In the genomic region with DNA sequence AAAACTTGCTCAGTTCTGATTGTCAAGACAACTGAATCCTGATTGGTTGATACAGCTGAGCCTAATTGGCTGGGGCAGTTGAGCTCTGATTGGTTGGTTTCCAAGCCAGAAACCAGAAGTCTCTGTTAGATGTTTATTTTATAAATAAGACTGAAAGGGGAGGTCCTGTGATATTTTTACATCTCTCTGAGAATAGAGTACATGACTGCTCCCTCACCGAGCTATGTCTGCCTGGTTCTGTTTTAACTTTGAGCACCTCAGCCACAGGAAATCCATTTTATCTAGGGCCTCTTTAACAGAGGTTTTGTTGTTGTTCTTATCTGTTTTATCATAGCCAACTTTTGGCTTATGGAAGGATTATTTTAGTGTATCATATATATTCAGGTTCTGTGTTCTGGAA, we compare ENCODE assay signal across 17 cellular contexts. TPM values are rescaled to one million over a fixed set of nuclear protein-coding genes. Genes with fewer than 3 reads are reported as not detected.
DNase-seq lines count a peak whose midpoint lies in the region; ATAC-seq and TF ChIP-seq lines count a peak whose summit lies in the region.
"Had no signal": no experiment of that assay in that cellular context is flagged by ENCODE, and none has a peak within 500 bp of the region (broad histone marks: within the 10 kb centered on the region; RNA-seq: fewer than 3 reads in every experiment).

No MANE protein-coding gene starts in this region.

- H3K27me3 ChIP-seq in endodermal cell (ENCODE audit: control insufficient read depth, insufficient read depth, low read length, poor library complexity, severe bottlenecking) (peaks cover 23% of the 10 kb centered on the region), parathyroid adenoma (ENCODE audit: control insufficient read depth, insufficient read depth, low read length) (no peaks in the 10 kb centered on the region)
- H3K27me3 ChIP-seq: BLaER1 had no signal

- H3K27me3 Mint-ChIP-seq in activated CD4-positive, alpha-beta T cell treated with anti-CD3 and anti-CD28 coated beads, Interleukin-2, amount 10 ng/mL, durations not matched to agents 24 days and 14 days = peaks cover 7% of the 10 kb centered on the region
- no peaks in the 10 kb centered on the region for H3K27me3 Mint-ChIP-seq in WTC11 (ENCODE audit: low read depth)
- H3K27me3 Mint-ChIP-seq in endodermal cell (ENCODE audit: insufficient read depth) = peaks cover 21% of the 10 kb centered on the region

- peak; percentile 30 for DNase-seq in activated CD4-positive, alpha-beta T cell treated with anti-CD3 and anti-CD28 coated beads, Interleukin-2, amount 10 ng/mL, durations not matched to agents 24 days and 14 days
- DNase-seq in activated CD4-positive, alpha-beta T cell treated with anti-CD3 and anti-CD28 coated beads for 48 hours = no peak
- no peak for DNase-seq in WTC11 (ENCODE audit: low spot score)
- DNase-seq in endodermal cell = no peak
- DNase-seq in GDM1 (lab: John Stamatoyannopoulos, UW) = no peak
- no peak for DNase-seq in hypothalamus (lab: John Stamatoyannopoulos, UW)
- DNase-seq in KBM-7 = no peak
- DNase-seq: CD4-positive, alpha-beta memory T cell; DMS79 treated with DMSO at 0.1 percent for 48 hours; EL; HCEC 1CT had no signal

- H3K27ac Mint-ChIP-seq in activated CD4-positive, alpha-beta T cell treated with anti-CD3 and anti-CD28 coated beads, Interleukin-2, amount 10 ng/mL, durations not matched to agents 24 days and 14 days = no peak overlapping the region
- H3K27ac Mint-ChIP-seq in WTC11 = 0 out of 2 replicates have a peak overlapping the region, but pooled peaks have one; percentile 25
- H3K27ac Mint-ChIP-seq in endodermal cell = no peak overlapping the region
- H3K27ac Mint-ChIP-seq: CD14-positive monocyte had no signal

- H3K9ac ChIP-seq in endodermal cell (ENCODE audit: extremely low read depth, low read length, poor library complexity, severe bottlenecking) = no peak overlapping the region
- no peak overlapping the region for H3K9ac ChIP-seq in parathyroid adenoma
- H3K9ac ChIP-seq: BLaER1 had no signal

- CTCF ChIA-PET in WTC11 (lab: Charles Lee) = no interaction called here

- POLR2A ChIA-PET in WTC11 (lab: Charles Lee) = no interaction called here

- H2AFZ ChIP-seq in parathyroid adenoma = no peak overlapping the region

- 96 to 100% methylated on average over 1 of the region's 1 CpG for WGBS in endodermal cell (ENCODE audit: insufficient coverage in 1 of 2, insufficient read length in 1 of 2), 2 experiments

- H3K27ac ChIP-seq in endodermal cell (ENCODE audit: low read depth, low read length) = no peak overlapping the region
- peak overlapping the region; percentile 59 for H3K27ac ChIP-seq in parathyroid adenoma
- H3K27ac ChIP-seq: 22Rv1, A549, BLaER1, HL-60 had no signal

- no peak overlapping the region for H3K4me3 Mint-ChIP-seq in activated CD4-positive, alpha-beta T cell treated with anti-CD3 and anti-CD28 coated beads, Interleukin-2, amount 10 ng/mL, durations not matched to agents 24 days and 14 days
- no peak overlapping the region for H3K4me3 Mint-ChIP-seq in WTC11
- H3K4me3 Mint-ChIP-seq in endodermal cell = no peak overlapping the region
- H3K4me3 Mint-ChIP-seq: CD14-positive monocyte; CD4-positive, alpha-beta memory T cell had no signal

- H3K4me2 ChIP-seq in parathyroid adenoma (ENCODE audit: low read length) = no peak overlapping the region
- H3K4me2 ChIP-seq: A549, BLaER1 had no signal

- H3K9me3 ChIP-seq in endodermal cell (ENCODE audit: control insufficient read depth, low read length) (peaks cover 11% of the 10 kb centered on the region), parathyroid adenoma (ENCODE audit: control insufficient read depth, low read length) (no peaks in the 10 kb centered on the region)
- H3K9me3 ChIP-seq: A549, BLaER1 had no signal

- H3K36me3 ChIP-seq in endodermal cell (ENCODE audit: control insufficient read depth, insufficient read depth, low read length) (no peaks in the 10 kb centered on the region), parathyroid adenoma (ENCODE audit: control insufficient read depth, insufficient read depth, low read length) (no peaks in the 10 kb centered on the region)
- H3K36me3 ChIP-seq: BLaER1 had no signal

- no peak for TF ChIP-seq CTCF in WTC11 (IDR thresholded peaks at IDR 0.05)
- TF ChIP-seq CTCF in endodermal cell (conservative IDR thresholded peaks at IDR 0.05) = no peak
- TF ChIP-seq CTCF in parathyroid adenoma (IDR thresholded peaks at IDR 0.05) = no peak

- no peaks in the 10 kb centered on the region for H3K9me3 Mint-ChIP-seq in activated CD4-positive, alpha-beta T cell treated with anti-CD3 and anti-CD28 coated beads, Interleukin-2, amount 10 ng/mL, durations not matched to agents 24 days and 14 days
- H3K9me3 Mint-ChIP-seq in WTC11 = peaks cover 12% of the 10 kb centered on the region
- peaks cover 13% of the 10 kb centered on the region for H3K9me3 Mint-ChIP-seq in endodermal cell

- no peak for ATAC-seq in WTC11
- ATAC-seq: A549 had no signal

- in situ Hi-C loops in KBM-7 (cut with MboI; ENCODE audit: low pct_unique_long_range_greater_than_20kb, low sequenced_read_pairs) = no loop called here

- intact Hi-C loops in activated CD4-positive, alpha-beta T cell treated with anti-CD3 and anti-CD28 coated beads, Interleukin-2, amount 10 ng/mL, durations not matched to agents 24 days and 14 days (cut with micrococcal nuclease) = no loop called here

- H3K4me1 Mint-ChIP-seq in activated CD4-positive, alpha-beta T cell treated with anti-CD3 and anti-CD28 coated beads, Interleukin-2, amount 10 ng/mL, durations not matched to agents 24 days and 14 days = no peaks in the 10 kb centered on the region
- H3K4me1 Mint-ChIP-seq in WTC11 (peaks cover 47% of the 10 kb centered on the region), endodermal cell (peaks cover 35% of the 10 kb centered on the region)
- H3K4me1 Mint-ChIP-seq: CD4-positive, alpha-beta memory T cell had no signal

- peaks cover 8% of the 10 kb centered on the region for H3K79me2 ChIP-seq in parathyroid adenoma

- no peaks in the 10 kb centered on the region for H3K36me3 Mint-ChIP-seq in activated CD4-positive, alpha-beta T cell treated with anti-CD3 and anti-CD28 coated beads, Interleukin-2, amount 10 ng/mL, durations not matched to agents 24 days and 14 days (ENCODE audit: low read depth)
- 0 out of 2 replicates have a peak, but pooled peaks cover 2% of the 10 kb centered on the region for H3K36me3 Mint-ChIP-seq in WTC11
- no peaks in the 10 kb centered on the region for H3K36me3 Mint-ChIP-seq in endodermal cell (ENCODE audit: low read depth)
- H3K36me3 Mint-ChIP-seq: CD4-positive, alpha-beta memory T cell had no signal

- peaks cover 11% of the 10 kb centered on the region for H3K4me1 ChIP-seq in endodermal cell (ENCODE audit: control insufficient read depth, insufficient read depth, low read length)
- peaks cover 47% of the 10 kb centered on the region for H3K4me1 ChIP-seq in parathyroid adenoma
- H3K4me1 ChIP-seq: A549, BLaER1 had no signal

- H3K4me3 ChIP-seq in endodermal cell (ENCODE audit: low read length) = peak overlapping the region; percentile 44
- H3K4me3 ChIP-seq in parathyroid adenoma (ENCODE audit: low read depth, low read length) = no peak overlapping the region
- H3K4me3 ChIP-seq: A549, BLaER1 had no signal

TF ChIP-seq in WTC11, 78 proteins besides CTCF, POLR2A, EP300 and RAD21:
- TF ChIP-seq ZNF263 (CRISPR knock-in tag; IDR thresholded peaks at IDR 0.05; ENCODE audit: low read depth) (no peak), E2F5 (CRISPR knock-in tag; IDR thresholded peaks at IDR 0.05) (no peak), CREM (CRISPR knock-in tag; IDR thresholded peaks at IDR 0.05) (no peak), TCF7 (CRISPR knock-in tag; IDR thresholded peaks at IDR 0.05; ENCODE audit: low read depth) (no peak)
- TF ChIP-seq, protein P1, sequence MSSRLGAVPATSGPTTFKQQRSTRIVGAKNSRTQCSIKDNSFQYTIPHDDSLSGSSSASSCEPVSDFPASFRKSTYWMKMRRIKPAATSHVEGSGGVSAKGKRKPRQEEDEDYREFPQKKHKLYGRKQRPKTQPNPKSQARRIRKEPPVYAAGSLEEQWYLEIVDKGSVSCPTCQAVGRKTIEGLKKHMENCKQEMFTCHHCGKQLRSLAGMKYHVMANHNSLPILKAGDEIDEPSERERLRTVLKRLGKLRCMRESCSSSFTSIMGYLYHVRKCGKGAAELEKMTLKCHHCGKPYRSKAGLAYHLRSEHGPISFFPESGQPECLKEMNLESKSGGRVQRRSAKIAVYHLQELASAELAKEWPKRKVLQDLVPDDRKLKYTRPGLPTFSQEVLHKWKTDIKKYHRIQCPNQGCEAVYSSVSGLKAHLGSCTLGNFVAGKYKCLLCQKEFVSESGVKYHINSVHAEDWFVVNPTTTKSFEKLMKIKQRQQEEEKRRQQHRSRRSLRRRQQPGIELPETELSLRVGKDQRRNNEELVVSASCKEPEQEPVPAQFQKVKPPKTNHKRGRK (CRISPR knock-in tag; IDR thresholded peaks at IDR 0.05; ENCODE audit: borderline replicate concordance) = no peak
- TF ChIP-seq, protein P2, sequence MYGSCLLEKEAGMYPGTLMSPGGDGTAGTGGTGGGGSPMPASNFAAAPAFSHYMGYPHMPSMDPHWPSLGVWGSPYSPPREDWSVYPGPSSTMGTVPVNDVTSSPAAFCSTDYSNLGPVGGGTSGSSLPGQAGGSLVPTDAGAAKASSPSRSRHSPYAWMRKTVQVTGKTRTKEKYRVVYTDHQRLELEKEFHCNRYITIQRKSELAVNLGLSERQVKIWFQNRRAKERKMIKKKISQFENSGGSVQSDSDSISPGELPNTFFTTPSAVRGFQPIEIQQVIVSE (CRISPR knock-in tag; IDR thresholded peaks at IDR 0.05; ENCODE audit: borderline replicate concordance) = no peak

RNA-seq across cellular contexts. Expression of gene PPM1L, which starts 37.8 kb away (rescaled TPM):
- 2.7 and 2.9 TPM in 2 replicates for total RNA-seq in activated CD4-positive, alpha-beta T cell treated with anti-CD3 and anti-CD28 coated beads, Interleukin-2, amount 10 ng/mL, durations not matched to agents 24 days and 14 days
- 16.0 to 18.1 TPM (median 16.1 TPM) in 3 replicates for total RNA-seq in WTC11 (2021)
- 1 to 10 TPM; 1.6 to 3.3 TPM for total RNA-seq in endodermal cell
- polyA plus RNA-seq in endodermal cell (2013, experiment 1 of 2) = 15.0 TPM
- polyA plus RNA-seq in endodermal cell (2013, experiment 2 of 2) = 14.3 TPM
